In the genomic region with DNA sequence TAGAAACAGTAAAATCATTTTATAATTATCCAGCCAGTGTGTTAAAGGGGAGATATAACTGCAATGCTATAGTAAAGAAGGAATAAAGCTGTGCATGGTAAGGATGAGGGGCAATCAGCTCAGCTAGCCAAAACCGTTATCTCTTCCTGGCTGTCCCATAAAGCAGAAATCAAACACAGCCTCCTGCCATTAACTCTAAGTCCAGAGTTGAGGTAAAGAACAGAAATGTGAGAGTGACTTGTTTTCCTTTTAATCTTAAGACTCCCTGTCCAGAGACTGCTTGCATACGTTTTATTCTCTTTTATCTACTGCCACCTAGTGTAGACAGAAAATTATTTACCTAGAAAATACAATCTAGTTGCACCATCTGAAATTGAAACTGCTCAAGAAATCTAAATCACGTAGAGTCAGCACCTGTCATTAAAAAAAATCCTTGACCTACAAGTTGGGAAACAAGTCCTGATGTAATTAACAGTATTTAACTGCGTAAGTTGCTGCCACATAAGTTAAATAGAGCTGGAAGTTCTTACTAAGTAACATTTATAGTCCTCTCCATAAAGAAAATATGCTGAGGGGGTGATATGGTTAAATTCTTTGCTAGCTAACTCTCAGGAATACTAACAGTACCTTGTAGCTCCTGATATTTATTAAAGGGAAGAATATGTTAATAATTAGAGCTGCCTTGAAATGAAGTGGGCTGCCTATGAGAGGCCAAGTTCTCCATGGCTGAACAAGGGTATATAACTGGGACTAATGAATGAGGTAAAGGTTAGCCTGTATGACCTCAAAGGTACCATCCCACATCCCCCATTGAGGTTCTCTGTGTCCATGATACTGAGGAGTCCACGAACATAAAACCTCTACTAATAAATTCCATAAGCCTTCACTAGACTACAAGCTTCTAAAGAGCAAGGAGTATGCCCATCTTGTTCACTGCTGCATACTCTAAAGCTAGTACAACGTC, we compare ENCODE assay signal across 8 cellular contexts.
DNase-seq lines count a peak whose midpoint lies in the region; ATAC-seq and TF ChIP-seq lines count a peak whose summit lies in the region.

No MANE protein-coding gene starts in this region.

- intact Hi-C loops in colonic mucosa (cut with DNase I) = loop anchor here (2.0 kb wide), 1 partner anchor 441 kb away; no protein-coding TSS in a partner anchor

- TF ChIP-seq POLR2A in upper lobe of left lung (IDR thresholded peaks at IDR 0.05) = peak in 1 of 4 donors; percentile 18

- H3K27ac ChIP-seq in colonic mucosa = no peak overlapping the region
- H3K27ac ChIP-seq in lung (ENCODE audit: low read depth in 1 of 2, low read length in 1 of 2) = peak overlapping the region in 1 of 2 donors; percentile 75
- H3K27ac ChIP-seq in upper lobe of left lung = peak overlapping the region in 3 of 4 donors; percentile 18 to 76 (median 71)

- H3K4me1 ChIP-seq in colonic mucosa = no peaks in the 10 kb centered on the region
- H3K4me1 ChIP-seq in lung (ENCODE audit: control insufficient read depth in 2 of 2, insufficient read depth in 2 of 2, low read length in 2 of 2) = no peaks in the 10 kb centered on the region
- peaks cover 0 to 11% (median 5%) of the 10 kb centered on the region in 4 donors for H3K4me1 ChIP-seq in upper lobe of left lung

- TF ChIP-seq EP300 in upper lobe of left lung (IDR thresholded peaks at IDR 0.05) = no peak

- TF ChIP-seq CTCF in LNCaP clone FGC (IDR thresholded peaks at IDR 0.05; ENCODE audit: control insufficient read depth, extremely low read depth, insufficient read depth) (peak; percentile 45), colonic mucosa (IDR thresholded peaks at IDR 0.05) (peak; percentile 48), lung (IDR thresholded peaks at IDR 0.05; ENCODE audit: control extremely low read depth, extremely low read depth) (peak; percentile 62), upper lobe of left lung (IDR thresholded peaks at IDR 0.05) (peak; percentile 47 to 84 (median 66))

- no peaks in the 10 kb centered on the region for H3K9me3 ChIP-seq in colonic mucosa
- no peaks in the 10 kb centered on the region for H3K9me3 ChIP-seq in lung (ENCODE audit: control insufficient read depth in 2 of 2, insufficient read depth in 1 of 2, low read length in 1 of 2)
- H3K9me3 ChIP-seq in upper lobe of left lung = no peaks in the 10 kb centered on the region

- no peaks in the 10 kb centered on the region for H3K27me3 ChIP-seq in colonic mucosa
- H3K27me3 ChIP-seq in lung (ENCODE audit: control insufficient read depth, insufficient read depth) = no peaks in the 10 kb centered on the region
- H3K27me3 ChIP-seq in upper lobe of left lung = no peaks in the 10 kb centered on the region

- DNase-seq in activated T-cell treated with anti-CD3 and anti-CD28 coated beads, Interleukin-2, amount 50 U/mL, for 4 hours = no peak
- no peak for DNase-seq in activated T-cell treated with anti-CD3 and anti-CD28 coated beads, Interleukin-2, amount 50 U/mL, for 1 hour
- DNase-seq in HCEC 1CT (peak; percentile 80), LNCaP clone FGC (ENCODE audit: low read depth) (peak; percentile 44), RPMI7951 (ENCODE audit: low read depth) (peak; percentile 70), colonic mucosa (no peak), lung (ENCODE audit: low spot score) (no peak), upper lobe of left lung (no peak)

- H3K4me3 Mint-ChIP-seq in activated T-cell treated with anti-CD3 and anti-CD28 coated beads, Interleukin-2, amount 50 U/mL, for 4 hours = peak overlapping the region; percentile 25

- peaks cover 19% of the 10 kb centered on the region for H3K4me1 Mint-ChIP-seq in activated T-cell treated with anti-CD3 and anti-CD28 coated beads, Interleukin-2, amount 50 U/mL, for 4 hours (ENCODE audit: low read depth)

- H3K9ac ChIP-seq in colonic mucosa (ENCODE audit: low read depth in 2 of 2, low read length in 2 of 2) = peak overlapping the region; percentile 37 to 47

- H3K36me3 ChIP-seq in colonic mucosa = no peaks in the 10 kb centered on the region
- H3K36me3 ChIP-seq in lung (ENCODE audit: control insufficient read depth in 2 of 2, insufficient read depth in 2 of 2, low read length in 2 of 2) = no peaks in the 10 kb centered on the region
- H3K36me3 ChIP-seq in upper lobe of left lung = no peaks in the 10 kb centered on the region

- 25 to 26% methylated on average over 6 of the region's 6 CpGs for WGBS in lung, 2 donors
- 20 to 24% methylated on average over 6 of the region's 6 CpGs for WGBS in upper lobe of left lung, 2 donors

- ATAC-seq in activated T-cell treated with anti-CD3 and anti-CD28 coated beads, Interleukin-2, amount 50 U/mL, for 4 hours = peak; percentile 84 to 87
- ATAC-seq in lung (ENCODE audit: insufficient read depth, low FRiP score) (peak; percentile 89), upper lobe of left lung (ENCODE audit: low FRiP score in 2 of 2) (peak; percentile 82 to 94)

- H3K27me3 Mint-ChIP-seq in activated T-cell treated with anti-CD3 and anti-CD28 coated beads, Interleukin-2, amount 50 U/mL, for 4 hours (ENCODE audit: low read depth) = no peaks in the 10 kb centered on the region

- H3K36me3 Mint-ChIP-seq in activated T-cell treated with anti-CD3 and anti-CD28 coated beads, Interleukin-2, amount 50 U/mL, for 4 hours (ENCODE audit: insufficient read depth) = peaks cover 12% of the 10 kb centered on the region

- no peaks in the 10 kb centered on the region for H3K9me3 Mint-ChIP-seq in activated T-cell treated with anti-CD3 and anti-CD28 coated beads, Interleukin-2, amount 50 U/mL, for 4 hours

- no peak overlapping the region for H3K4me3 ChIP-seq in LNCaP clone FGC (ENCODE audit: low read depth, low read length)
- no peak overlapping the region for H3K4me3 ChIP-seq in colonic mucosa
- H3K4me3 ChIP-seq in lung = no peak overlapping the region
- peak overlapping the region in 2 of 4 donors; percentile 19 to 20 for H3K4me3 ChIP-seq in upper lobe of left lung

Comparison
In these comparisons a context has a peak if more than half of its experiments do, and no peak if none do; other contexts are left out.
1. DNase-seq: peak in HCEC 1CT (single experiment), LNCaP clone FGC (single experiment) and RPMI7951 (single experiment); none in activated T-cell treated with anti-CD3 and anti-CD28 coated beads, Interleukin-2, amount 50 U/mL, for 4 hours (single experiment), activated T-cell treated with anti-CD3 and anti-CD28 coated beads, Interleukin-2, amount 50 U/mL, for 1 hour (single experiment), colonic mucosa (single experiment), lung (single experiment) and upper lobe of left lung (0 of 2).
2. Peak in every context shown above with its lines, with median percentiles within 50 percentile points of each other: ATAC-seq and CTCF ChIP-seq.